ENCODE assay signal across 21 cellular contexts in genomic region chr11:6625156-6625831, GRCh38. TPM values are rescaled to one million over a fixed set of nuclear protein-coding genes. Genes with fewer than 3 reads are reported as not detected.
DNase-seq lines count a peak whose midpoint lies in the region; ATAC-seq, FAIRE-seq and TF ChIP-seq lines count a peak whose summit lies in the region.
"Had no signal": no experiment of that assay in that cellular context is flagged by ENCODE, and none has a peak within 500 bp of the region (broad histone marks: within the 10 kb centered on the region; RNA-seq: fewer than 3 reads in every experiment).

No MANE protein-coding gene starts in this region.

- H3K36me3 ChIP-seq in heart left ventricle = peaks cover 0 to 65% (median 52%) of the 10 kb centered on the region in 9 donors
- no peaks in the 10 kb centered on the region for H3K36me3 ChIP-seq in RWPE2 (ENCODE audit: low read depth)
- peaks cover 2 to 7% of the 10 kb centered on the region in 2 donors for H3K36me3 ChIP-seq in kidney (ENCODE audit: control insufficient read depth in 1 of 2, insufficient read depth in 2 of 2, low read length in 2 of 2)
- H3K36me3 ChIP-seq in mammary epithelial cell (ENCODE audit: insufficient read depth, low read length) = no peaks in the 10 kb centered on the region
- peaks cover 48% of the 10 kb centered on the region for H3K36me3 ChIP-seq in lower lobe of right lung
- H3K36me3 ChIP-seq: BE2C had no signal

- no peak for FAIRE-seq in kidney (lab: Jason Lieb, UNC)
- FAIRE-seq: A204.1, GM12892, GM18507, H54 had no signal

- peak overlapping the region; percentile 51 for H3K27ac Mint-ChIP-seq in stimulated activated naive B cell treated with anti-CD40 and anti-IgM and Interleukin-4, amounts not matched to agents 10 μg/mL and 1 μg/mL and 100 μg/mL, for 72 hours
- H3K27ac Mint-ChIP-seq: CD4-positive, alpha-beta T cell had no signal

- CTCF ChIA-PET in mammary epithelial cell (lab: Charles Lee; ENCODE audit: low non-redundant PET) = no interaction called here

- no peaks in the 10 kb centered on the region for H3K36me3 Mint-ChIP-seq in stimulated activated naive B cell treated with anti-CD40 and anti-IgM and Interleukin-4, amounts not matched to agents 10 μg/mL and 1 μg/mL and 100 μg/mL, for 72 hours

- no peaks in the 10 kb centered on the region for H4K20me1 ChIP-seq in mammary epithelial cell (ENCODE audit: insufficient read depth, low read length)

- H3K4me1 ChIP-seq in heart left ventricle = peaks cover 0 to 21% (median 0%) of the 10 kb centered on the region in 12 donors
- no peaks in the 10 kb centered on the region for H3K4me1 ChIP-seq in RWPE2 (ENCODE audit: insufficient read depth, poor library complexity, severe bottlenecking)
- H3K4me1 ChIP-seq in kidney (ENCODE audit: control insufficient read depth in 1 of 2, insufficient read depth in 1 of 2, low read depth in 1 of 2, low read length in 2 of 2) = peaks cover 0 to 2% of the 10 kb centered on the region in 2 donors
- H3K4me1 ChIP-seq in mammary epithelial cell (ENCODE audit: insufficient read depth, low read length) = peaks cover 3% of the 10 kb centered on the region
- H3K4me1 ChIP-seq in lower lobe of right lung = no peaks in the 10 kb centered on the region
- H3K4me1 ChIP-seq: BE2C had no signal

- TF ChIP-seq POLR2A in heart left ventricle (IDR thresholded peaks at IDR 0.05) = no peak

- no peaks in the 10 kb centered on the region for H3K27me3 Mint-ChIP-seq in stimulated activated naive B cell treated with anti-CD40 and anti-IgM and Interleukin-4, amounts not matched to agents 10 μg/mL and 1 μg/mL and 100 μg/mL, for 72 hours
- H3K27me3 Mint-ChIP-seq: CD4-positive, alpha-beta T cell had no signal

- no TSS peak for BruUV-seq in mammary epithelial cell (replicated peaks; lab: Mats Ljungman, UMichigan)

- H3K79me2 ChIP-seq in mammary epithelial cell (ENCODE audit: insufficient read depth, low read length) = no peaks in the 10 kb centered on the region

- H3K27ac ChIP-seq in heart left ventricle (no peak overlapping the region), RWPE2 (ENCODE audit: poor library complexity, severe bottlenecking) (no peak overlapping the region), kidney (ENCODE audit: low read depth in 2 of 2, low read length in 2 of 2) (no peak overlapping the region), mammary epithelial cell (ENCODE audit: insufficient read depth, low read depth, low read length) (no peak overlapping the region), lower lobe of right lung (no peak overlapping the region)
- H3K27ac ChIP-seq: GM23248 had no signal

- no peak overlapping the region for H3K4me3 ChIP-seq in heart left ventricle
- H3K4me3 ChIP-seq in RWPE2 (ENCODE audit: severe bottlenecking) = no peak overlapping the region
- H3K4me3 ChIP-seq in kidney (ENCODE audit: low read length in 2 of 2) = no peak overlapping the region
- no peak overlapping the region for H3K4me3 ChIP-seq in mammary epithelial cell (replicated peaks in 1 of 3; ENCODE audit: insufficient read depth in 1 of 3, low read depth in 2 of 3, low read length in 3 of 3)
- no peak overlapping the region for H3K4me3 ChIP-seq in lower lobe of right lung
- H3K4me3 ChIP-seq: GM23248 had no signal

- in situ Hi-C loops in mammary epithelial cell (cut with MboI; ENCODE audit: low sequenced_read_pairs in 2 of 2) = no loop called here

- TF ChIP-seq CTCF in heart left ventricle (IDR thresholded peaks at IDR 0.05) (no peak), RWPE2 (IDR thresholded peaks at IDR 0.05; ENCODE audit: poor library complexity, severe bottlenecking) (no peak), kidney (IDR thresholded peaks at IDR 0.05; ENCODE audit: borderline replicate concordance, extremely low read depth, insufficient read depth) (no peak), mammary epithelial cell (conservative IDR thresholded peaks at IDR 0.05 in 1 of 2, IDR thresholded peaks at IDR 0.05 in 1 of 2; ENCODE audit: extremely low read depth in 1 of 2, insufficient read depth in 1 of 2, low read depth in 1 of 2, low read length in 2 of 2) (no peak), lower lobe of right lung (IDR thresholded peaks at IDR 0.05) (no peak)

- H3K9ac ChIP-seq in kidney (ENCODE audit: low read length in 2 of 2) (no peak overlapping the region), mammary epithelial cell (ENCODE audit: insufficient read depth, low read length) (no peak overlapping the region)
- H3K9ac ChIP-seq: GM23248 had no signal

- H3K9me3 ChIP-seq in heart left ventricle (no peaks in the 10 kb centered on the region), RWPE2 (ENCODE audit: severe bottlenecking) (no peaks in the 10 kb centered on the region), kidney (ENCODE audit: control insufficient read depth in 1 of 2, low read length in 2 of 2) (no peaks in the 10 kb centered on the region), mammary epithelial cell (replicated peaks; ENCODE audit: insufficient read depth, low read length) (no peaks in the 10 kb centered on the region), lower lobe of right lung (no peaks in the 10 kb centered on the region)
- H3K9me3 ChIP-seq: BE2C had no signal

- dilution Hi-C loops in mammary epithelial cell (cut with HindIII; ENCODE audit: low sequenced_read_pairs) = no loop called here

- peaks cover 17 to 22% of the 10 kb centered on the region in 2 donors for H3K4me1 Mint-ChIP-seq in stimulated activated naive B cell treated with anti-CD40 and anti-IgM and Interleukin-4, amounts not matched to agents 10 μg/mL and 1 μg/mL and 100 μg/mL, for 72 hours

- no peaks in the 10 kb centered on the region for H3K27me3 ChIP-seq in heart left ventricle
- H3K27me3 ChIP-seq in RWPE2 (ENCODE audit: insufficient read depth, poor library complexity, severe bottlenecking) = no peaks in the 10 kb centered on the region
- H3K27me3 ChIP-seq in mammary epithelial cell (ENCODE audit: insufficient read depth, low read length) = peaks cover under 1% of the 10 kb centered on the region
- H3K27me3 ChIP-seq in lower lobe of right lung (ENCODE audit: low read depth) = no peaks in the 10 kb centered on the region
- H3K27me3 ChIP-seq: BE2C had no signal

- H3K4me2 ChIP-seq in mammary epithelial cell (ENCODE audit: insufficient read depth, low read depth, low read length) = no peak overlapping the region

- WGBS in heart left ventricle, 4 donors = 92 to 96% (median 95%) methylated on average over 8 to 12 of the region's 12 CpGs
- WGBS in mammary epithelial cell (ENCODE audit: low coverage, missing lambda C conversion rate) = 99% methylated on average over 9 of the region's 12 CpGs

- intact Hi-C loops in cardiac septum (cut with DNase I) = no loop called here
- intact Hi-C loops in heart left ventricle (cut with DNase I) = no loop called here
- intact Hi-C loops in kidney (cut with DNase I) = no loop called here
- intact Hi-C loops in mammary epithelial cell (cut with micrococcal nuclease) = no loop called here
- intact Hi-C loops in lower lobe of right lung (cut with DNase I) = no loop called here

- no peak overlapping the region for H2AFZ ChIP-seq in mammary epithelial cell (ENCODE audit: low read depth, low read length)
- H2AFZ ChIP-seq: GM23248 had no signal

- H3K9me3 Mint-ChIP-seq in stimulated activated naive B cell treated with anti-CD40 and anti-IgM and Interleukin-4, amounts not matched to agents 10 μg/mL and 1 μg/mL and 100 μg/mL, for 72 hours = no peaks in the 10 kb centered on the region
- H3K9me3 Mint-ChIP-seq: CD4-positive, alpha-beta T cell had no signal

- DNase-seq in cardiac septum (ENCODE audit: low spot score) (peak; percentile 72), heart left ventricle (no peak), RWPE2 (ENCODE audit: low spot score) (peak; percentile 39), kidney (peak; percentile 45), mammary epithelial cell (no peak), lower lobe of right lung (no peak)
- no peak for DNase-seq in stimulated activated naive B cell treated with anti-CD40 and anti-IgM and Interleukin-4, amounts not matched to agents 10 μg/mL and 1 μg/mL and 100 μg/mL, for 72 hours
- DNase-seq: ACHN; BE2C; C1 segment of cervical spinal cord; CD4-positive, alpha-beta T cell; DMS153; DMS79; GDM1; GM23248; HCEC 1CT; IMR-90 had no signal

- H3K4me3 Mint-ChIP-seq in stimulated activated naive B cell treated with anti-CD40 and anti-IgM and Interleukin-4, amounts not matched to agents 10 μg/mL and 1 μg/mL and 100 μg/mL, for 72 hours = no peak overlapping the region
- H3K4me3 Mint-ChIP-seq: CD4-positive, alpha-beta T cell had no signal

- ATAC-seq in heart left ventricle (no peak), RWPE2 (ENCODE audit: low read depth) (no peak), lower lobe of right lung (no peak)
- ATAC-seq in stimulated activated naive B cell treated with anti-CD40 and anti-IgM and Interleukin-4, amounts not matched to agents 10 μg/mL and 1 μg/mL and 100 μg/mL, for 72 hours (replicated peaks) = no peak

RNA-seq across cellular contexts. Expression of gene TPP1, which starts 6.1 kb away (rescaled TPM):
- 72.0 TPM for total RNA-seq in cardiac septum
- total RNA-seq in heart left ventricle = 100 to 1,000 TPM in 2 of 9 donors, 10 to 100 TPM in 7; 48.7 to 169 (median 81.2) TPM
- 10 to 100 TPM; 38.5 to 39.5 TPM for polyA plus RNA-seq in heart left ventricle
- 84.2 TPM for total RNA-seq in kidney
- polyA plus RNA-seq in kidney (ENCODE audit: insufficient read depth, low read depth, low replicate concordance) = 115 TPM
- total RNA-seq in mammary epithelial cell = 10 to 100 TPM; 59.2 to 73.9 TPM
- polyA plus RNA-seq in mammary epithelial cell = 60.5 TPM
- polyA minus RNA-seq in mammary epithelial cell = 99.5 TPM
- 231 TPM for total RNA-seq in lower lobe of right lung

RNA-seq across cellular contexts. Expression of gene TAF10, which starts 13.3 kb away (rescaled TPM):
- total RNA-seq in cardiac septum (126 TPM), heart left ventricle (100 to 1,000 TPM in 4 of 9 donors, 10 to 100 TPM in 5; 42.3 to 153 (median 99.0) TPM), kidney (136 TPM), mammary epithelial cell (100 to 1,000 TPM in 1 of 2 donors, 10 to 100 TPM in 1; 26.3 to 115 TPM), lower lobe of right lung (112 TPM)
- polyA plus RNA-seq in heart left ventricle (100 to 1,000 TPM in 1 of 2 donors, 10 to 100 TPM in 1; 50.8 to 155 TPM), kidney (ENCODE audit: insufficient read depth, low read depth, low replicate concordance) (250 TPM), mammary epithelial cell (101 TPM)
- polyA minus RNA-seq in mammary epithelial cell = 135 TPM

RNA-seq across cellular contexts. Expression of gene ILK, which starts 21.7 kb away (rescaled TPM):
- total RNA-seq in cardiac septum = 229 TPM
- total RNA-seq in heart left ventricle = 100 to 1,000 TPM; 177 to 259 (median 222) TPM
- polyA plus RNA-seq in heart left ventricle = 100 to 1,000 TPM; 220 to 288 TPM
- total RNA-seq in kidney = 170 TPM
- polyA plus RNA-seq in kidney (ENCODE audit: insufficient read depth, low read depth, low replicate concordance) = 149 TPM
- 100 to 1,000 TPM in 1 of 2 donors, 10 to 100 TPM in 1; 87.9 to 136 TPM for total RNA-seq in mammary epithelial cell
- polyA plus RNA-seq in mammary epithelial cell = 175 TPM
- polyA minus RNA-seq in mammary epithelial cell = 199 TPM
- 135 TPM for total RNA-seq in lower lobe of right lung

RNA-seq across cellular contexts. Expression of gene RRP8, which starts 21.9 kb away (rescaled TPM):
- 21.3 TPM for total RNA-seq in cardiac septum
- 10 to 100 TPM; 11.2 to 23.5 (median 18.0) TPM for total RNA-seq in heart left ventricle
- 10 to 100 TPM; 16.6 to 17.4 TPM for polyA plus RNA-seq in heart left ventricle
- 23.4 TPM for total RNA-seq in kidney
- polyA plus RNA-seq in kidney (ENCODE audit: insufficient read depth, low read depth, low replicate concordance) = 29.8 TPM
- 10 to 100 TPM in 1 of 2 donors, 1 to 10 TPM in 1; 9.7 to 20.6 TPM for total RNA-seq in mammary epithelial cell
- polyA plus RNA-seq in mammary epithelial cell = 11.5 TPM
- polyA minus RNA-seq in mammary epithelial cell = 11.0 TPM
- 16.5 TPM for total RNA-seq in lower lobe of right lung

RNA-seq across cellular contexts. Expression of gene DCHS1, which starts 30.3 kb away (rescaled TPM):
- total RNA-seq in cardiac septum (9.2 TPM), heart left ventricle (10 to 100 TPM in 6 of 9 donors, 1 to 10 TPM in 3; 5.5 to 19.6 (median 11.4) TPM), kidney (17.0 TPM), mammary epithelial cell (under 1 TPM; 0.50 to 0.59 TPM), lower lobe of right lung (23.2 TPM)
- polyA plus RNA-seq in heart left ventricle (1 to 10 TPM; 3.6 to 6.6 TPM), kidney (ENCODE audit: insufficient read depth, low read depth, low replicate concordance) (2.4 TPM), mammary epithelial cell (0.05 TPM)
- polyA minus RNA-seq in mammary epithelial cell = 0.05 TPM

Comparison
In these comparisons a context has a peak if more than half of its experiments do, and no peak if none do; other contexts are left out.
1. DNase-seq: peak in cardiac septum (single experiment), RWPE2 (single experiment) and kidney (single experiment); none in heart left ventricle (0 of 5), stimulated activated naive B cell treated with anti-CD40 and anti-IgM and Interleukin-4, amounts not matched to agents 10 μg/mL and 1 μg/mL and 100 μg/mL, for 72 hours (single experiment), mammary epithelial cell (single experiment) and lower lobe of right lung (single experiment).